Comparison of ENCODE assay signal across 8 cellular contexts in genomic region chr7:102426268-102427031, GRCh38. TPM values are rescaled to one million over a fixed set of nuclear protein-coding genes. Genes with fewer than 3 reads are reported as not detected.
DNase-seq lines count a peak whose midpoint lies in the region; ATAC-seq and TF ChIP-seq lines count a peak whose summit lies in the region.

No MANE protein-coding gene starts in this region.

- no peaks in the 10 kb centered on the region for H3K27me3 Mint-ChIP-seq in endodermal cell (ENCODE audit: insufficient read depth)

- H3K4me1 Mint-ChIP-seq in endodermal cell = peaks cover 2% of the 10 kb centered on the region

- no peak overlapping the region for H3K9ac ChIP-seq in endodermal cell (ENCODE audit: extremely low read depth, low read length, poor library complexity, severe bottlenecking)

- H3K36me3 Mint-ChIP-seq in endodermal cell (ENCODE audit: low read depth) = peaks cover 39% of the 10 kb centered on the region

- WGBS in endodermal cell (ENCODE audit: insufficient coverage in 1 of 2, insufficient read length in 1 of 2), 2 experiments = 93 to 99% methylated on average over 14 to 16 of the region's 16 CpGs

- no peak for TF ChIP-seq CTCF in right atrium auricular region (IDR thresholded peaks at IDR 0.05)
- no peak for TF ChIP-seq CTCF in lower lobe of right lung (IDR thresholded peaks at IDR 0.05)
- no peak for TF ChIP-seq CTCF in endodermal cell (conservative IDR thresholded peaks at IDR 0.05)

- H3K27me3 ChIP-seq in right atrium auricular region = no peaks in the 10 kb centered on the region
- no peaks in the 10 kb centered on the region for H3K27me3 ChIP-seq in lower lobe of right lung (ENCODE audit: low read depth)
- H3K27me3 ChIP-seq in endodermal cell (ENCODE audit: control insufficient read depth, insufficient read depth, low read length, poor library complexity, severe bottlenecking) = no peaks in the 10 kb centered on the region

- no peak overlapping the region for H3K27ac ChIP-seq in right atrium auricular region
- peak overlapping the region; percentile 87 for H3K27ac ChIP-seq in lower lobe of right lung
- H3K27ac ChIP-seq in endodermal cell (ENCODE audit: low read depth, low read length) = no peak overlapping the region

- intact Hi-C loops in Right ventricle myocardium superior (cut with DNase I) = no loop called here
- intact Hi-C loops in lower lobe of right lung (cut with DNase I) = no loop called here

- peaks cover 37% of the 10 kb centered on the region for H3K36me3 ChIP-seq in right atrium auricular region
- H3K36me3 ChIP-seq in lower lobe of right lung = peaks cover 35% of the 10 kb centered on the region
- peaks cover 11% of the 10 kb centered on the region for H3K36me3 ChIP-seq in endodermal cell (ENCODE audit: control insufficient read depth, insufficient read depth, low read length)

- H3K9me3 Mint-ChIP-seq in endodermal cell = no peaks in the 10 kb centered on the region

- H3K4me1 ChIP-seq in right atrium auricular region (no peaks in the 10 kb centered on the region), lower lobe of right lung (peaks cover 18% of the 10 kb centered on the region), endodermal cell (ENCODE audit: control insufficient read depth, insufficient read depth, low read length) (no peaks in the 10 kb centered on the region)

- DNase-seq in Right ventricle myocardium superior (peak; percentile 51), right atrium auricular region (ENCODE audit: low spot score) (no peak), activated T-cell treated with anti-CD3 and anti-CD28 coated beads for 48 hours (ENCODE audit: low read depth) (peak; percentile 72), lower lobe of right lung (peak; percentile 71), NCI-H146 (lab: John Stamatoyannopoulos, UW) (no peak), endodermal cell (no peak)
- peak; percentile 85 for DNase-seq in Jurkat, Clone E6-1 (ENCODE audit: low read depth, low spot score)
- DNase-seq in stimulated activated naive CD8-positive, alpha-beta T cell treated with anti-CD3 and anti-CD28 coated beads, Interleukin-15, Interleukin-2, amounts not matched to agents 100 U/mL and 50 U/mL, for 24 hours = peak; percentile 82

- no peak overlapping the region for H3K27ac Mint-ChIP-seq in endodermal cell

- H3K4me3 Mint-ChIP-seq in endodermal cell = no peak overlapping the region

- H3K9me3 ChIP-seq in right atrium auricular region (no peaks in the 10 kb centered on the region), lower lobe of right lung (no peaks in the 10 kb centered on the region), endodermal cell (ENCODE audit: control insufficient read depth, low read length) (no peaks in the 10 kb centered on the region)

- no peak overlapping the region for H3K4me3 ChIP-seq in right atrium auricular region
- peak overlapping the region; percentile 47 for H3K4me3 ChIP-seq in Jurkat, Clone E6-1 (ENCODE audit: low read length)
- H3K4me3 ChIP-seq in lower lobe of right lung = peak overlapping the region; percentile 21
- H3K4me3 ChIP-seq in endodermal cell (ENCODE audit: low read length) = no peak overlapping the region

- peak; percentile 37 for ATAC-seq in Right ventricle myocardium superior (ENCODE audit: poor library complexity)
- peak; percentile 71 to 74 for ATAC-seq in lower lobe of right lung
- peak; percentile 85 for ATAC-seq in stimulated activated naive CD8-positive, alpha-beta T cell treated with anti-CD3 and anti-CD28 coated beads, Interleukin-15, Interleukin-2, amounts not matched to agents 100 U/mL and 50 U/mL, for 24 hours

RNA-seq across cellular contexts. Expression of gene ORAI2, which starts 6.9 kb away (rescaled TPM):
- total RNA-seq in Right ventricle myocardium superior (4.3 TPM), right atrium auricular region (10 to 100 TPM in 1 of 2 donors, 1 to 10 TPM in 1; 5.9 to 13.3 TPM), lower lobe of right lung (29.7 TPM), endodermal cell (10 to 100 TPM; 24.3 to 26.1 TPM)
- polyA plus RNA-seq in Jurkat, Clone E6-1 (2012; ENCODE audit: insufficient read depth, insufficient read length) = 29.4 TPM
- polyA plus RNA-seq in endodermal cell (2013, experiment 1 of 2) = 27.6 TPM
- 28.1 TPM for polyA plus RNA-seq in endodermal cell (2013, experiment 2 of 2)

RNA-seq across cellular contexts. Expression of gene PRKRIP1, which starts 30.3 kb away (rescaled TPM):
- 9.8 TPM for total RNA-seq in Right ventricle myocardium superior
- 1 to 10 TPM; 9.6 to 9.8 TPM for total RNA-seq in right atrium auricular region
- 44.5 TPM for polyA plus RNA-seq in Jurkat, Clone E6-1 (2012; ENCODE audit: insufficient read depth, insufficient read length)
- 20.3 TPM for total RNA-seq in lower lobe of right lung
- total RNA-seq in endodermal cell = 10 to 100 TPM; 30.3 to 35.0 TPM
- polyA plus RNA-seq in endodermal cell (2013, experiment 1 of 2) = 34.9 TPM
- 29.8 TPM for polyA plus RNA-seq in endodermal cell (2013, experiment 2 of 2)

RNA-seq across cellular contexts. Expression of gene ALKBH4, which starts 38.2 kb away (rescaled TPM):
- 5.3 TPM for total RNA-seq in Right ventricle myocardium superior
- total RNA-seq in right atrium auricular region = 10 to 100 TPM; 10.8 to 16.8 TPM
- 16.1 TPM for polyA plus RNA-seq in Jurkat, Clone E6-1 (2012; ENCODE audit: insufficient read depth, insufficient read length)
- 10.6 TPM for total RNA-seq in lower lobe of right lung
- 10 to 100 TPM; 16.2 to 17.2 TPM for total RNA-seq in endodermal cell
- 10.3 TPM for polyA plus RNA-seq in endodermal cell (2013, experiment 1 of 2)
- 10.9 TPM for polyA plus RNA-seq in endodermal cell (2013, experiment 2 of 2)

RNA-seq across cellular contexts. Expression of gene LRWD1, which starts 38.3 kb away (rescaled TPM):
- total RNA-seq in Right ventricle myocardium superior (9.7 TPM), right atrium auricular region (10 to 100 TPM in 1 of 2 donors, 1 to 10 TPM in 1; 9.8 to 13.7 TPM), lower lobe of right lung (19.2 TPM), endodermal cell (10 to 100 TPM; 30.9 to 43.5 TPM)
- polyA plus RNA-seq in Jurkat, Clone E6-1 (2012; ENCODE audit: insufficient read depth, insufficient read length) = 63.3 TPM
- polyA plus RNA-seq in endodermal cell (2013, experiment 1 of 2) = 21.3 TPM
- 22.8 TPM for polyA plus RNA-seq in endodermal cell (2013, experiment 2 of 2)

RNA-seq across cellular contexts. Expression of gene POLR2J, which starts 52.3 kb away (rescaled TPM):
- total RNA-seq in Right ventricle myocardium superior (51.3 TPM), right atrium auricular region (10 to 100 TPM; 19.2 to 34.8 TPM), lower lobe of right lung (37.9 TPM), endodermal cell (10 to 100 TPM; 48.6 to 59.0 TPM)
- polyA plus RNA-seq in Jurkat, Clone E6-1 (2012; ENCODE audit: insufficient read depth, insufficient read length) = 77.2 TPM
- 81.5 TPM for polyA plus RNA-seq in endodermal cell (2013, experiment 1 of 2)
- polyA plus RNA-seq in endodermal cell (2013, experiment 2 of 2) = 71.7 TPM

Comparison
In these comparisons a context has a peak if more than half of its experiments do, and no peak if none do; other contexts are left out.
1. DNase-seq: peak in Right ventricle myocardium superior (single experiment), Jurkat, Clone E6-1 (single experiment), activated T-cell treated with anti-CD3 and anti-CD28 coated beads for 48 hours (single experiment), lower lobe of right lung (single experiment) and stimulated activated naive CD8-positive, alpha-beta T cell treated with anti-CD3 and anti-CD28 coated beads, Interleukin-15, Interleukin-2, amounts not matched to agents 100 U/mL and 50 U/mL, for 24 hours (single experiment); none in right atrium auricular region (single experiment), NCI-H146 (single experiment) and endodermal cell (single experiment).
2. H3K4me3 ChIP-seq: peak in Jurkat, Clone E6-1 (single experiment) and lower lobe of right lung (single experiment); none in right atrium auricular region (0 of 2) and endodermal cell (single experiment).
3. Peak in every context shown above with its lines, with median percentiles within 50 percentile points of each other: ATAC-seq.